Comparison of ENCODE assay signal across 1 cellular context in the genomic region with DNA sequence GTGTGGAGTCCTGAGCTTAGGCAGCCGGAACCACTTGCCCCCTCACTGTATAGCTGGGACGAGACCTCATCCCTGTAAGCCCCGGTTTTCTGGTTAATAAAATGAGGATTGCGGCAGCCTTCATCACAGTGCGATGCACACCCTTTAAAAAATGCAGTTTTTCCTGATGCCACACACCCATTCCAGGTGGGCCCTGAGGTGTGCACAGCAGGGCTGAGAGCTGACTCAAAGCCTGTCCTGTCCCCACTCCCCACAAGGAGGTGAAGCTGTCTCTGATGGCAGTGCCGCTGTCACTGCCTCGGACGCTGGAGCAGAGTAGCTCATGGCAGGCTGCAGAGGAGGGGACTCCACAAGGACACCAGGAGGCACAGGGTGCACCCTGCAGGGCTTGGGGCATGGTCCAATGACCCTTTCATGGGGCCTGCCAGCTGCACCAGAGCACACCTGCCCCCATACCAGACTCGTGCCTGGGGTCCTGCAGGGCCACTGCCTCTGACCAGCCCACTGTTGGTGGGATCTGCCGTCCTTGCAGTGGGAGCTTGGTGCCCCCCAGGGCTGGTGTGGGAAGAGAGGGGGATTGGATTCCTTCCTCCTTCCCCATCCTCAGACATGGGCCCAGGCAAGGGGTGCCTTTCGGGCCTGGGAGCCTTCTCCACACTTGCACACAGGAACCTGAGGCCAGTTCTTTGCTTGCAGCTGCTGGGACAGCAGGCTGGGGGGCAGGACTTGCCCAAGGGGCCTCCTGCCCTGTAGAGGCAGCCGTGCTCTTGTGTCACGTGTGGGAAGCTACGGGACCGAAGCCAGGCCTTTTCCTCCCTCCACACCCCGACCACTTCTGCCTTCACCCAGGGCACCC.
TF ChIP-seq lines count a peak whose summit lies in the region.

No MANE protein-coding gene starts in this region.

TF ChIP-seq in H1, 55 proteins besides CTCF, POLR2A, EP300 and RAD21:
- no peak for TF ChIP-seq EGR1 (IDR thresholded peaks at IDR 0.05; ENCODE audit: borderline replicate concordance, low read depth, low read length)
- no peak for TF ChIP-seq ASH2L (IDR thresholded peaks at IDR 0.05; ENCODE audit: low read length)
- no peak for TF ChIP-seq TAF7 (optimal IDR thresholded peaks at IDR 0.05; ENCODE audit: borderline replicate concordance, low read depth, low read length)
- no peak for TF ChIP-seq SIN3A (conservative IDR thresholded peaks at IDR 0.05 in 1 of 2, IDR thresholded peaks at IDR 0.05 in 1 of 2; ENCODE audit: low read depth in 1 of 2, low read length in 2 of 2)
- TF ChIP-seq YY1 (IDR thresholded peaks at IDR 0.05; ENCODE audit: low read depth, low read length), result no peak
- TF ChIP-seq JUN (IDR thresholded peaks at IDR 0.05; ENCODE audit: low read depth, low read length), result no peak
- TF ChIP-seq SP1 (IDR thresholded peaks at IDR 0.05; ENCODE audit: low read depth, low read length), result no peak
- no peak for TF ChIP-seq NANOG (IDR thresholded peaks at IDR 0.05; ENCODE audit: insufficient read depth, low read depth, low read length, poor library complexity, severe bottlenecking)
- TF ChIP-seq TCF12 (IDR thresholded peaks at IDR 0.05; ENCODE audit: low read depth, low read length), result no peak
- TF ChIP-seq TEAD4 (IDR thresholded peaks at IDR 0.05; ENCODE audit: low read depth, low read length), result no peak
- no peak for TF ChIP-seq KDM1A (IDR thresholded peaks at IDR 0.05; ENCODE audit: borderline replicate concordance, low read length)
- TF ChIP-seq, protein P1, sequence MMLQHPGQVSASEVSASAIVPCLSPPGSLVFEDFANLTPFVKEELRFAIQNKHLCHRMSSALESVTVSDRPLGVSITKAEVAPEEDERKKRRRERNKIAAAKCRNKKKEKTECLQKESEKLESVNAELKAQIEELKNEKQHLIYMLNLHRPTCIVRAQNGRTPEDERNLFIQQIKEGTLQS (IDR thresholded peaks at IDR 0.05; ENCODE audit: insufficient read depth, low read depth, low read length), result no peak
- no peak for TF ChIP-seq FOSL1 (IDR thresholded peaks at IDR 0.05; ENCODE audit: insufficient read depth, low read depth, low read length)
- no peak for TF ChIP-seq EZH2 (IDR thresholded peaks at IDR 0.05; ENCODE audit: low read depth, low read length, severe bottlenecking)
- no peak for TF ChIP-seq HDAC2 (IDR thresholded peaks at IDR 0.05; ENCODE audit: borderline replicate concordance in 1 of 2, low read depth in 2 of 2, low read length in 2 of 2)
